ENCODE assay signal across 14 cellular contexts in the genomic region with DNA sequence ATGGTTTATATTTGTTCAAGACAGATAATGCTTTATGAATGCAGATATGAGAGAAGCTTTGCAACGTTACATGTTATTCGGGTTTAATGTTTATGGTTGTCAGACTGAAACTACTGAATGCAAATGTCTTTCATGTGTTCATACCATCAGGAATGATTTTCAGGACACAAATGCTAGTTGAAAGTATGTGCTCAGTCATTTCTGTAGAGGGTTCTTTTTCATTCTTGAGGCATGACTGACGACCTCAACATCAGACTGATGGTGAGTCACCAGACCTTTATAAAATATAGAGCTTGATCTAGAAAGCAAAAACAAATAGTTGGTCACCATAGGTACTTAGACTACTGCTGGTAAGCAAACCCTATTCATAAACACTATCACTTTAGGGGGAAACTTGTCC.
DNase-seq lines count a peak whose midpoint lies in the region; ATAC-seq and TF ChIP-seq lines count a peak whose summit lies in the region.
"Had no signal": no experiment of that assay in that cellular context is flagged by ENCODE, and none has a peak within 500 bp of the region (broad histone marks: within the 10 kb centered on the region; RNA-seq: fewer than 3 reads in every experiment).

No MANE protein-coding gene starts in this region.

- no TSS peak for BruUV-seq in OCI-LY7 (replicated peaks; lab: Mats Ljungman, UMichigan)

- H3K9me3 ChIP-seq in OCI-LY7 (ENCODE audit: low read length): no peaks in the 10 kb centered on the region

- no peak overlapping the region for H3K4me3 Mint-ChIP-seq in activated naive CD4-positive, alpha-beta T cell treated with anti-CD3 and anti-CD28 coated beads for 36 hours
- H3K4me3 Mint-ChIP-seq: activated CD8-positive, alpha-beta T cell treated with anti-CD3 and anti-CD28 coated beads, Interleukin-2, amount 10 ng/mL, durations not matched to agents 7 days and 5 days; brain; natural killer cell had no signal

- H3K27me3 Mint-ChIP-seq in activated naive CD4-positive, alpha-beta T cell treated with anti-CD3 and anti-CD28 coated beads for 36 hours (ENCODE audit: low read depth): no peaks in the 10 kb centered on the region
- H3K27me3 Mint-ChIP-seq: brain had no signal

- no peak overlapping the region for H3K4me3 ChIP-seq in cardiac fibroblast (replicated peaks in 1 of 2; ENCODE audit: low read depth in 2 of 2, low read length in 2 of 2)
- no peak overlapping the region for H3K4me3 ChIP-seq in skeletal muscle cell (ENCODE audit: low read depth, low read length)
- H3K4me3 ChIP-seq in OCI-LY7 (ENCODE audit: low read depth, low read length, poor library complexity, severe bottlenecking): no peak overlapping the region

- H3K36me3 ChIP-seq in OCI-LY7 (ENCODE audit: insufficient read depth, low read length): no peaks in the 10 kb centered on the region

- no peaks in the 10 kb centered on the region for H3K79me2 ChIP-seq in OCI-LY7 (ENCODE audit: insufficient read depth, low read depth, low read length)

- DNase-seq in HT1080 (ENCODE audit: low read depth) (peak; percentile 96), cardiac fibroblast (ENCODE audit: low read depth in 2 of 2) (peak; percentile 11 to 74), skeletal muscle cell (ENCODE audit: low read depth) (peak; percentile 86), OCI-LY7 (ENCODE audit: low spot score) (no peak), T-helper 1 cell (no peak), G401 (ENCODE audit: low spot score) (no peak)
- DNase-seq in activated naive CD4-positive, alpha-beta T cell treated with anti-CD3 and anti-CD28 coated beads for 36 hours: no peak
- DNase-seq: activated CD8-positive, alpha-beta T cell treated with anti-CD3 and anti-CD28 coated beads, Interleukin-2, amount 10 ng/mL, durations not matched to agents 7 days and 5 days; hippocampal formation; natural killer cell; NCI-H1930; SHP77 treated with DMSO at 0.1 percent for 48 hours had no signal

- H3K9me2 ChIP-seq in OCI-LY7 (ENCODE audit: insufficient read depth, low read length): no peaks in the 10 kb centered on the region

- POLR2A ChIA-PET in OCI-LY7 (lab: Charles Lee): interaction anchor here (1.2 kb wide), 1 partner anchor 9 kb away, joined by 3 read pairs; no protein-coding TSS in a partner anchor

- no peaks in the 10 kb centered on the region for H3K36me3 Mint-ChIP-seq in activated naive CD4-positive, alpha-beta T cell treated with anti-CD3 and anti-CD28 coated beads for 36 hours (ENCODE audit: low read depth)
- H3K36me3 Mint-ChIP-seq: brain, natural killer cell had no signal

- H3K9me3 Mint-ChIP-seq in activated naive CD4-positive, alpha-beta T cell treated with anti-CD3 and anti-CD28 coated beads for 36 hours: no peaks in the 10 kb centered on the region

- H3K4me1 ChIP-seq in OCI-LY7 (ENCODE audit: insufficient read depth, low read length, poor library complexity, severe bottlenecking): no peaks in the 10 kb centered on the region

- no peak overlapping the region for H2AFZ ChIP-seq in OCI-LY7 (ENCODE audit: low read length)

- intact Hi-C loops in OCI-LY7 (cut with micrococcal nuclease; ENCODE audit: unreplicated experiment): no loop called here
- intact Hi-C loops in activated naive CD4-positive, alpha-beta T cell treated with anti-CD3 and anti-CD28 coated beads for 36 hours (cut with micrococcal nuclease): no loop called here

- H3K4me1 Mint-ChIP-seq in activated naive CD4-positive, alpha-beta T cell treated with anti-CD3 and anti-CD28 coated beads for 36 hours (ENCODE audit: low read depth): no peaks in the 10 kb centered on the region
- H3K4me1 Mint-ChIP-seq: brain, natural killer cell had no signal

- H3K27ac Mint-ChIP-seq in activated naive CD4-positive, alpha-beta T cell treated with anti-CD3 and anti-CD28 coated beads for 36 hours: no peak overlapping the region
- H3K27ac Mint-ChIP-seq: activated CD8-positive, alpha-beta T cell treated with anti-CD3 and anti-CD28 coated beads, Interleukin-2, amount 10 ng/mL, durations not matched to agents 7 days and 5 days; brain; natural killer cell had no signal

- no peak overlapping the region for H3K27ac ChIP-seq in OCI-LY7 (ENCODE audit: low read depth, low read length, poor library complexity, severe bottlenecking)

- in situ Hi-C loops in G401 (cut with HindIII; ENCODE audit: low sequenced_read_pairs): no loop called here

- peak; percentile 77 for ATAC-seq in GM18502 (IDR thresholded peaks at IDR 0.05; ENCODE audit: poor library complexity, unreplicated experiment)
- ATAC-seq: activated CD8-positive, alpha-beta T cell treated with anti-CD3 and anti-CD28 coated beads, Interleukin-2, amount 10 ng/mL, durations not matched to agents 7 days and 5 days; natural killer cell had no signal

- H4K20me1 ChIP-seq in OCI-LY7 (ENCODE audit: insufficient read depth, low read length): no peaks in the 10 kb centered on the region

- no peak overlapping the region for H3K4me2 ChIP-seq in OCI-LY7 (ENCODE audit: low read length)

- CTCF ChIA-PET in OCI-LY7 (lab: Charles Lee; ENCODE audit: unreplicated experiment): no interaction called here
- CTCF ChIA-PET in activated naive CD4-positive, alpha-beta T cell treated with anti-CD3 and anti-CD28 coated beads for 36 hours (lab: Charles Lee): no interaction called here

- TF ChIP-seq CTCF in cardiac fibroblast (IDR thresholded peaks at IDR 0.05; ENCODE audit: low read depth, low read length): no peak
- no peak for TF ChIP-seq CTCF in OCI-LY7 (conservative IDR thresholded peaks at IDR 0.05; ENCODE audit: low read length)

Comparison
In these comparisons a context has a peak if more than half of its experiments do, and no peak if none do; other contexts are left out.
1. DNase-seq: peak in HT1080 (single experiment), cardiac fibroblast (2 of 2) and skeletal muscle cell (single experiment); none in OCI-LY7 (single experiment), T-helper 1 cell (0 of 5), activated naive CD4-positive, alpha-beta T cell treated with anti-CD3 and anti-CD28 coated beads for 36 hours (single experiment) and G401 (single experiment).